ENCODE assay signal across 25 cellular contexts in genomic region chr6:161094904-161095440, GRCh38.
DNase-seq lines count a peak whose midpoint lies in the region; ATAC-seq, FAIRE-seq and TF ChIP-seq lines count a peak whose summit lies in the region.
"Had no signal": no experiment of that assay in that cellular context is flagged by ENCODE, and none has a peak within 500 bp of the region (broad histone marks: within the 10 kb centered on the region; RNA-seq: fewer than 3 reads in every experiment).

No MANE protein-coding gene starts in this region.

- FAIRE-seq in keratinocyte (lab: Jason Lieb, UNC), result peak; percentile 70
- FAIRE-seq: endothelial cell of umbilical vein had no signal

- no peaks in the 10 kb centered on the region for H3K27me3 Mint-ChIP-seq in T-helper 17 cell
- H3K27me3 Mint-ChIP-seq: activated naive CD4-positive, alpha-beta T cell treated with anti-CD3 and anti-CD28 coated beads, Interleukin-2, amount 50 U/mL, for 24 hours; CD4-positive, CD25-positive, alpha-beta regulatory T cell; IgD-negative memory B cell; memory B cell; progenitor cell of endocrine pancreas; stimulated activated naive CD8-positive, alpha-beta T cell treated with anti-CD3 and anti-CD28 coated beads, Interleukin-15, amount 100 ng/mL, for 72 hours had no signal

- H3F3A ChIP-seq in GM23248 (ENCODE audit: insufficient read depth), result peaks cover 28% of the 10 kb centered on the region

- H3K36me3 ChIP-seq in GM23248 (ENCODE audit: low read depth) (peaks cover 36% of the 10 kb centered on the region), keratinocyte (ENCODE audit: control insufficient read depth in 2 of 2, extremely low read depth in 1 of 2, insufficient read depth in 2 of 2, low read length in 2 of 2) (peaks cover 8 to 12% of the 10 kb centered on the region in 2 experiments)

- in situ Hi-C loops in GM23248 (cut with MboI), result no loop called here

- no peak overlapping the region for H3K4me2 ChIP-seq in GM23248 (ENCODE audit: unreplicated experiment)
- no peak overlapping the region for H3K4me2 ChIP-seq in keratinocyte (ENCODE audit: control insufficient read depth, extremely low read depth, insufficient read depth, low read depth, low read length)

- dilution Hi-C loops in keratinocyte (cut with MboI; ENCODE audit: extremely low pct_ligation_motif_present, low sequenced_read_pairs), result no loop called here

- H3K27ac ChIP-seq in GM23248, result 0 out of 2 replicates have a peak overlapping the region, but pooled peaks have one; percentile 9
- H3K27ac ChIP-seq in keratinocyte (ENCODE audit: control insufficient read depth, insufficient read depth, low read length), result no peak overlapping the region
- H3K27ac ChIP-seq: ascending aorta, dorsolateral prefrontal cortex, thyroid gland had no signal

- H3K4me3 ChIP-seq in GM23248, result no peak overlapping the region
- no peak overlapping the region for H3K4me3 ChIP-seq in keratinocyte (ENCODE audit: control insufficient read depth in 2 of 3, extremely low read depth in 1 of 3, insufficient read depth in 2 of 3, low read depth in 1 of 3, low read length in 3 of 3)
- H3K4me3 ChIP-seq: ascending aorta, dorsolateral prefrontal cortex, thyroid gland had no signal

- H3K36me3 Mint-ChIP-seq in T-helper 17 cell (ENCODE audit: low read depth), result peaks cover 11% of the 10 kb centered on the region

- no peaks in the 10 kb centered on the region for H3K9me3 ChIP-seq in GM23248 (ENCODE audit: low read depth)
- H3K9me3 ChIP-seq in T-helper 17 cell (ENCODE audit: control insufficient read depth, low read length, poor library complexity, severe bottlenecking), result no peaks in the 10 kb centered on the region
- H3K9me3 ChIP-seq in keratinocyte (ENCODE audit: control insufficient read depth, low read depth, low read length), result no peaks in the 10 kb centered on the region
- H3K9me3 ChIP-seq: ascending aorta, thyroid gland had no signal

- H3K9me1 ChIP-seq in keratinocyte (ENCODE audit: control insufficient read depth, extremely low read depth, insufficient read depth, low read length), result no peaks in the 10 kb centered on the region

- H3K9me2 ChIP-seq in GM23248 (ENCODE audit: insufficient read depth), result no peaks in the 10 kb centered on the region

- H4K20me1 ChIP-seq in GM23248 (ENCODE audit: insufficient read depth), result no peaks in the 10 kb centered on the region
- no peaks in the 10 kb centered on the region for H4K20me1 ChIP-seq in keratinocyte (ENCODE audit: control insufficient read depth, extremely low read depth, insufficient read depth, low read length)

- H3K4me1 ChIP-seq in GM23248 (ENCODE audit: insufficient read depth), result peaks cover 44% of the 10 kb centered on the region
- H3K4me1 ChIP-seq in keratinocyte (ENCODE audit: control insufficient read depth, extremely low read depth, insufficient read depth, low read length), result peaks cover 3% of the 10 kb centered on the region
- H3K4me1 ChIP-seq: ascending aorta, thyroid gland had no signal

- DNase-seq in GM23248, result peak; percentile 43
- peak; percentile 41 for DNase-seq in HT1080 (ENCODE audit: low read depth)
- no peak for DNase-seq in T-helper 17 cell
- DNase-seq in keratinocyte (ENCODE audit: low read depth, low spot score), result no peak
- DNase-seq in islet precursor cell, result no peak
- no peak for DNase-seq in GM19238 (ENCODE audit: insufficient read length, low spot score)
- DNase-seq: CD4-positive, CD25-positive, alpha-beta regulatory T cell; central memory CD4-positive, alpha-beta T cell; dorsolateral prefrontal cortex; kidney glomerular epithelial cell; NCI-H146; NCI-H2171; NCI-H524; stimulated activated naive CD8-positive, alpha-beta T cell treated with anti-CD3 and anti-CD28 coated beads, Interleukin-15, amount 100 ng/mL, for 72 hours; T1000; thyroid gland had no signal

- 71 to 76% methylated on average over 5 of the region's 5 CpGs for WGBS in GM23248 (ENCODE audit: low coverage in 1 of 2, low lambda C conversion rate in 2 of 2, missing lambda C conversion rate in 2 of 2), 2 experiments

- H3K27ac Mint-ChIP-seq in T-helper 17 cell, result peak overlapping the region; percentile 53
- H3K27ac Mint-ChIP-seq: activated naive CD4-positive, alpha-beta T cell treated with anti-CD3 and anti-CD28 coated beads, Interleukin-2, amount 50 U/mL, for 24 hours; IgD-negative memory B cell; memory B cell; progenitor cell of endocrine pancreas; stimulated activated naive CD8-positive, alpha-beta T cell treated with anti-CD3 and anti-CD28 coated beads, Interleukin-15, amount 100 ng/mL, for 72 hours; WTC11 had no signal

- ATAC-seq in T-helper 17 cell (no peak), HG03432 (IDR thresholded peaks at IDR 0.05; ENCODE audit: unreplicated experiment) (no peak)
- ATAC-seq: Panc1; stimulated activated naive CD8-positive, alpha-beta T cell treated with anti-CD3 and anti-CD28 coated beads, Interleukin-15, amount 100 ng/mL, for 72 hours; WTC11 had no signal

- peaks cover 17% of the 10 kb centered on the region for H3K4me1 Mint-ChIP-seq in T-helper 17 cell
- H3K4me1 Mint-ChIP-seq: activated naive CD4-positive, alpha-beta T cell treated with anti-CD3 and anti-CD28 coated beads, Interleukin-2, amount 50 U/mL, for 24 hours; CD4-positive, CD25-positive, alpha-beta regulatory T cell; IgD-negative memory B cell; memory B cell; stimulated activated naive CD8-positive, alpha-beta T cell treated with anti-CD3 and anti-CD28 coated beads, Interleukin-15, amount 100 ng/mL, for 72 hours; WTC11 had no signal

- no peak for TF ChIP-seq CTCF in keratinocyte (optimal IDR thresholded peaks at IDR 0.05 in 1 of 3, IDR thresholded peaks at IDR 0.05 in 1 of 3, conservative IDR thresholded peaks at IDR 0.05 in 1 of 3; ENCODE audit: extremely low read depth in 1 of 3, insufficient read depth in 2 of 3, low read length in 3 of 3)

- H3K9ac ChIP-seq in GM23248 (no peak overlapping the region), keratinocyte (ENCODE audit: control insufficient read depth, extremely low read depth, insufficient read depth, low read length) (no peak overlapping the region)

- H3K4me3 Mint-ChIP-seq in T-helper 17 cell, result no peak overlapping the region
- H3K4me3 Mint-ChIP-seq: activated naive CD4-positive, alpha-beta T cell treated with anti-CD3 and anti-CD28 coated beads, Interleukin-2, amount 50 U/mL, for 24 hours; CD4-positive, CD25-positive, alpha-beta regulatory T cell; IgD-negative memory B cell; memory B cell; stimulated activated naive CD8-positive, alpha-beta T cell treated with anti-CD3 and anti-CD28 coated beads, Interleukin-15, amount 100 ng/mL, for 72 hours; WTC11 had no signal

- H3K79me2 ChIP-seq in GM23248 (ENCODE audit: insufficient read depth) (no peaks in the 10 kb centered on the region; the same call in 1 of the 2 replicates), keratinocyte (ENCODE audit: control insufficient read depth, insufficient read depth, low read length) (no peaks in the 10 kb centered on the region)

- H2AFZ ChIP-seq in GM23248 (no peak overlapping the region), keratinocyte (ENCODE audit: control insufficient read depth, low read length) (no peak overlapping the region)

- no peaks in the 10 kb centered on the region for H3K27me3 ChIP-seq in GM23248 (replicated peaks; ENCODE audit: insufficient read depth)
- H3K27me3 ChIP-seq in keratinocyte (ENCODE audit: control insufficient read depth, extremely low read depth, insufficient read depth, low read length), result no peaks in the 10 kb centered on the region
- H3K27me3 ChIP-seq: ascending aorta, dorsolateral prefrontal cortex, thyroid gland had no signal

Comparison
In these comparisons a context has a peak if more than half of its experiments do, and no peak if none do; other contexts are left out.
1. DNase-seq: peak in GM23248 (single experiment) and HT1080 (single experiment); none in T-helper 17 cell (0 of 3), keratinocyte (single experiment), islet precursor cell (single experiment) and GM19238 (single experiment).